ENCODE assay signal across 21 cellular contexts in genomic region chr16:27585200-27585599, GRCh38. TPM values are rescaled to one million over a fixed set of nuclear protein-coding genes. Genes with fewer than 3 reads are reported as not detected.
A peak's percentile ranks its signal among the peaks of the same experiment; 100 is the strongest.
DNase-seq lines count a peak whose midpoint lies in the region; FAIRE-seq and TF ChIP-seq lines count a peak whose summit lies in the region.
"Had no signal": no experiment of that assay in that cellular context is flagged by ENCODE, and none has a peak within 500 bp of the region (broad histone marks: within the 10 kb centered on the region; RNA-seq: fewer than 3 reads in every experiment).

No MANE protein-coding gene starts in this region.

- H2AFZ ChIP-seq in endothelial cell of umbilical vein (ENCODE audit: low read depth, low read length) = no peak overlapping the region

- H3K4me1 ChIP-seq in HEK293 (ENCODE audit: control insufficient read depth, insufficient read depth, low read length) (no peaks in the 10 kb centered on the region), endothelial cell of umbilical vein (ENCODE audit: control insufficient read depth, extremely low read depth, insufficient read depth, low read length) (no peaks in the 10 kb centered on the region), spleen (no peaks in the 10 kb centered on the region)
- H3K4me1 ChIP-seq: BE2C, BLaER1, Caco-2 had no signal

- CTCF ChIA-PET in HEK293 (lab: Yijun Ruan, JAX) = interaction anchor here (0.7 kb wide), 1 partner anchor 441 kb away, joined by 3 read pairs; no protein-coding TSS in a partner anchor
- CTCF ChIA-PET in endothelial cell of umbilical vein (lab: Charles Lee) = no interaction called here

- intact Hi-C loops in endothelial cell of umbilical vein (cut with micrococcal nuclease) (no loop called here), spleen (cut with DNase I; ENCODE audit: low total_unique reads) (no loop called here)

- BruUV-seq in endothelial cell of umbilical vein (replicated peaks; lab: Mats Ljungman, UMichigan) = no TSS peak

- no peaks in the 10 kb centered on the region for H3K9me1 ChIP-seq in endothelial cell of umbilical vein (replicated peaks; ENCODE audit: control insufficient read depth, extremely low read depth, insufficient read depth, low read length)

- H3K9me3 ChIP-seq in HEK293 (ENCODE audit: control insufficient read depth, insufficient read depth, low read depth, low read length) = no peaks in the 10 kb centered on the region
- no peaks in the 10 kb centered on the region for H3K9me3 ChIP-seq in endothelial cell of umbilical vein (replicated peaks; ENCODE audit: control insufficient read depth, insufficient read depth, low read length)
- H3K9me3 ChIP-seq in spleen = peaks cover 0 to 14% (median 10%) of the 10 kb centered on the region in 8 donors
- H3K9me3 ChIP-seq: BE2C, Caco-2 had no signal

- dilution Hi-C loops in endothelial cell of umbilical vein (cut with MboI; ENCODE audit: extremely low pct_ligation_motif_present, low sequenced_read_pairs) = no loop called here

- no peak for DNase-seq in endothelial cell of umbilical vein (ENCODE audit: low read depth, low spot score)
- DNase-seq in spleen = no peak
- DNase-seq in substantia nigra (lab: John Stamatoyannopoulos, UW) = no peak
- no peak for DNase-seq in SW 1271 (lab: John Stamatoyannopoulos, UW)
- DNase-seq: 8988T; ACHN; BE2C; C1 segment of cervical spinal cord; Caco-2; Calu3; CD4-positive, alpha-beta T cell; CD8-positive, alpha-beta T cell; DMS79 treated with DMSO at 0.1 percent for 48 hours; GF-D8 had no signal

- H3K27ac ChIP-seq in HEK293 (ENCODE audit: extremely low read depth, low read depth, low read length) = no peak overlapping the region
- H3K27ac ChIP-seq in endothelial cell of umbilical vein (ENCODE audit: insufficient read depth, low read depth, low read length) = no peak overlapping the region
- H3K27ac ChIP-seq in spleen = no peak overlapping the region
- no peak overlapping the region for H3K27ac ChIP-seq in substantia nigra (ENCODE audit: low read depth, low read length, poor library complexity, severe bottlenecking)
- H3K27ac ChIP-seq: BLaER1 had no signal

- H3K4me3 ChIP-seq in HEK293 (ENCODE audit: low read depth, low read length) (no peak overlapping the region), endothelial cell of umbilical vein (replicated peaks in 1 of 3; ENCODE audit: insufficient read depth in 1 of 3, low read depth in 1 of 3, low read length in 3 of 3) (no peak overlapping the region), spleen (no peak overlapping the region)
- H3K4me3 ChIP-seq: BLaER1 had no signal

- no peak for TF ChIP-seq CTCF in HEK293 (tag by site-specific recombination; IDR thresholded peaks at IDR 0.05)
- TF ChIP-seq CTCF in endothelial cell of umbilical vein (IDR thresholded peaks at IDR 0.05; ENCODE audit: extremely low read depth in 1 of 2, insufficient read depth in 1 of 2, low read depth in 1 of 2, low read length in 2 of 2) = no peak
- no peak for TF ChIP-seq CTCF in spleen (IDR thresholded peaks at IDR 0.05 in 8 of 11, conservative IDR thresholded peaks at IDR 0.05 in 3 of 11)

- H3K4me2 ChIP-seq in endothelial cell of umbilical vein (ENCODE audit: insufficient read depth, low read length) = no peak overlapping the region
- H3K4me2 ChIP-seq: BLaER1 had no signal

- H3K27me3 ChIP-seq in endothelial cell of umbilical vein (ENCODE audit: control insufficient read depth in 2 of 2, insufficient read depth in 2 of 2, low read length in 2 of 2) (no peaks in the 10 kb centered on the region), spleen (replicated peaks in 1 of 7) (no peaks in the 10 kb centered on the region)
- H3K27me3 ChIP-seq: BE2C, BLaER1 had no signal

- POLR2A ChIA-PET in HEK293 (lab: Yijun Ruan, JAX) (no interaction called here), endothelial cell of umbilical vein (lab: Charles Lee) (no interaction called here)

- H4K20me1 ChIP-seq in endothelial cell of umbilical vein (replicated peaks; ENCODE audit: control insufficient read depth, extremely low read depth, insufficient read depth, low read length) = no peaks in the 10 kb centered on the region
- H4K20me1 ChIP-seq: BLaER1 had no signal

- no peaks in the 10 kb centered on the region for H3K79me2 ChIP-seq in endothelial cell of umbilical vein (ENCODE audit: control insufficient read depth, insufficient read depth, low read length)

- H3K36me3 ChIP-seq in HEK293 (ENCODE audit: control insufficient read depth in 2 of 2, insufficient read depth in 1 of 2, low read length in 2 of 2) (peaks cover 0 to 2% of the 10 kb centered on the region in 2 experiments; a peak in 1 of 3 replicates), endothelial cell of umbilical vein (ENCODE audit: control insufficient read depth in 2 of 2, extremely low read depth in 1 of 2, insufficient read depth in 2 of 2, low read length in 2 of 2) (no peaks in the 10 kb centered on the region), spleen (peaks cover 0 to 50% (median 0%) of the 10 kb centered on the region in 6 donors)
- H3K36me3 ChIP-seq: BE2C had no signal

- H3K9ac ChIP-seq in endothelial cell of umbilical vein (replicated peaks; ENCODE audit: extremely low read depth, insufficient read depth, low read length) = no peak overlapping the region
- H3K9ac ChIP-seq: BLaER1 had no signal

- peak; percentile 42 for FAIRE-seq in endothelial cell of umbilical vein (lab: Jason Lieb, UNC)
- FAIRE-seq: A204.1, D721Med, G401.6, GM12891, GM19239 had no signal

- 94 to 99% (median 97%) methylated on average over 5 of the region's 5 CpGs for WGBS in spleen, 5 donors

- no peak for TF ChIP-seq POLR2A in endothelial cell of umbilical vein (IDR thresholded peaks at IDR 0.05; ENCODE audit: low read depth, low read length)
- TF ChIP-seq POLR2A in spleen (IDR thresholded peaks at IDR 0.05) = no peak

TF ChIP-seq in HEK293, 187 proteins besides CTCF, POLR2A, EP300 and RAD21 (continues in another document):
- TF ChIP-seq ZNF140 (tag by site-specific recombination; IDR thresholded peaks at IDR 0.05) = peak; percentile 93; the same call in 1 of the 2 replicates
- no peak for TF ChIP-seq ZNF529 (tag by site-specific recombination; IDR thresholded peaks at IDR 0.05; ENCODE audit: insufficient replicate concordance)
- TF ChIP-seq ZBTB26 (tag by site-specific recombination; optimal IDR thresholded peaks at IDR 0.05) = no peak

TF ChIP-seq in endothelial cell of umbilical vein, 7 proteins besides CTCF, POLR2A, EP300 and RAD21:
- TF ChIP-seq JUN (IDR thresholded peaks at IDR 0.05; ENCODE audit: borderline replicate concordance, insufficient read depth, insufficient read length, low read depth) = no peak
- TF ChIP-seq POLR2AphosphoS5 (IDR thresholded peaks at IDR 0.05; ENCODE audit: insufficient read depth, low read depth, low read length) = no peak
- no peak for TF ChIP-seq MYC (IDR thresholded peaks at IDR 0.05; ENCODE audit: low read depth, low read length)
- no peak for TF ChIP-seq FOS (IDR thresholded peaks at IDR 0.05; ENCODE audit: borderline replicate concordance, insufficient read depth, low read length)
- TF ChIP-seq EZH2 (IDR thresholded peaks at IDR 0.05; ENCODE audit: borderline replicate concordance, low read depth, low read length, severe bottlenecking) = no peak
- no peak for TF ChIP-seq MAX (IDR thresholded peaks at IDR 0.05; ENCODE audit: insufficient read depth, insufficient read length)
- no peak for TF ChIP-seq GATA2 (IDR thresholded peaks at IDR 0.05; ENCODE audit: insufficient read depth, insufficient read length, low read depth, low read length)

RNA-seq across cellular contexts. Expression of gene KATNIP, which starts 35.3 kb away (rescaled TPM):
- total RNA-seq in endothelial cell of umbilical vein (26.8 and 30.7 TPM in 2 replicates), spleen (10 to 100 TPM; 24.8 to 40.7 (median 32.7) TPM)
- polyA plus RNA-seq in endothelial cell of umbilical vein (14.7 and 15.6 TPM in 2 replicates), spleen (1 to 10 TPM; 3.8 to 6.5 (median 3.9) TPM)
- 12.5 and 15.3 TPM in 2 replicates for polyA plus RNA-seq in endothelial cell of umbilical vein (2011; cell fraction: cytosol; rRNA removed)
- 86.0 and 92.8 TPM in 2 replicates for polyA plus RNA-seq in endothelial cell of umbilical vein (2011; cell fraction: nucleus; rRNA removed)
- 17.0 and 20.2 TPM in 2 replicates for polyA plus RNA-seq in endothelial cell of umbilical vein (2012)
- 34.2 and 58.6 TPM in 2 replicates for polyA minus RNA-seq in endothelial cell of umbilical vein
- polyA minus RNA-seq in endothelial cell of umbilical vein (2011; cell fraction: cytosol; rRNA and poly(A)+ RNA removed) = 11.2 TPM
- 53.7 and 66.1 TPM in 2 replicates for polyA minus RNA-seq in endothelial cell of umbilical vein (2011; cell fraction: nucleus; rRNA and poly(A)+ RNA removed)

RNA-seq across cellular contexts. Expression of gene GTF3C1, which starts 35.5 kb away (rescaled TPM):
- 79.3 and 86.1 TPM in 2 replicates for total RNA-seq in endothelial cell of umbilical vein
- 58.1 and 70.5 TPM in 2 replicates for polyA plus RNA-seq in endothelial cell of umbilical vein
- polyA plus RNA-seq in endothelial cell of umbilical vein (2011; cell fraction: cytosol; rRNA removed) = 51.1 and 58.0 TPM in 2 replicates
- 103 and 120 TPM in 2 replicates for polyA plus RNA-seq in endothelial cell of umbilical vein (2011; cell fraction: nucleus; rRNA removed)
- polyA plus RNA-seq in endothelial cell of umbilical vein (2012) = 51.9 and 66.0 TPM in 2 replicates
- 99.7 and 102 TPM in 2 replicates for polyA minus RNA-seq in endothelial cell of umbilical vein
- 53.7 TPM for polyA minus RNA-seq in endothelial cell of umbilical vein (2011; cell fraction: cytosol; rRNA and poly(A)+ RNA removed)
- 73.4 and 77.7 TPM in 2 replicates for polyA minus RNA-seq in endothelial cell of umbilical vein (2011; cell fraction: nucleus; rRNA and poly(A)+ RNA removed)
- 10 to 100 TPM; 46.6 to 68.6 (median 59.6) TPM for total RNA-seq in spleen
- 10 to 100 TPM; 28.8 to 49.9 (median 48.9) TPM for polyA plus RNA-seq in spleen
